ENCODE assay signal across 9 cellular contexts in genomic region chr7:108146070-108146842, GRCh38. TPM values are rescaled to one million over a fixed set of nuclear protein-coding genes. Genes with fewer than 3 reads are reported as not detected.
DNase-seq lines count a peak whose midpoint lies in the region; ATAC-seq and TF ChIP-seq lines count a peak whose summit lies in the region.
"Had no signal": no experiment of that assay in that cellular context is flagged by ENCODE, and none has a peak within 500 bp of the region (broad histone marks: within the 10 kb centered on the region; RNA-seq: fewer than 3 reads in every experiment).

No MANE protein-coding gene starts in this region.

- TF ChIP-seq POLR2A in adrenal gland (IDR thresholded peaks at IDR 0.05) (no peak), heart left ventricle (IDR thresholded peaks at IDR 0.05) (no peak)

- H3K36me3 ChIP-seq in HUES64 (ENCODE audit: insufficient read depth, low read length) (no peaks in the 10 kb centered on the region), PC-3 (ENCODE audit: low read depth, low read length) (no peaks in the 10 kb centered on the region), adrenal gland (replicated peaks in 1 of 2) (no peaks in the 10 kb centered on the region), heart left ventricle (no peaks in the 10 kb centered on the region), trophoblast cell (ENCODE audit: control insufficient read depth in 1 of 2, insufficient read depth in 2 of 2, low read length in 2 of 2) (no peaks in the 10 kb centered on the region)

- BruUV-seq in PC-3 (replicated peaks; lab: Mats Ljungman, UMichigan), result no TSS peak

- H3K27me3 ChIP-seq in HUES64 (ENCODE audit: insufficient read depth, low read length) (no peaks in the 10 kb centered on the region), PC-3 (ENCODE audit: low read length) (peaks cover 22% of the 10 kb centered on the region), adrenal gland (no peaks in the 10 kb centered on the region), heart left ventricle (peaks cover 0 to 5% (median 0%) of the 10 kb centered on the region in 9 donors), trophoblast cell (ENCODE audit: insufficient read depth, low read length) (no peaks in the 10 kb centered on the region)

- no peak overlapping the region for H3K27ac ChIP-seq in HUES64 (ENCODE audit: low read depth, low read length)
- H3K27ac ChIP-seq in PC-3 (ENCODE audit: low read length), result no peak overlapping the region
- no peak overlapping the region for H3K27ac ChIP-seq in adrenal gland
- no peak overlapping the region for H3K27ac ChIP-seq in heart left ventricle
- no peak overlapping the region for H3K27ac ChIP-seq in trophoblast cell (ENCODE audit: low read depth, low read length)
- H3K27ac ChIP-seq: skin epidermis had no signal

- H4K20me1 ChIP-seq in PC-3 (ENCODE audit: low read length), result no peaks in the 10 kb centered on the region

- H3K79me1 ChIP-seq in trophoblast cell (ENCODE audit: low read length), result no peaks in the 10 kb centered on the region

- H3K23ac ChIP-seq in trophoblast cell (ENCODE audit: low read length), result no peak overlapping the region

- POLR2A ChIA-PET in PC-3 (lab: Charles Lee; ENCODE audit: unreplicated experiment), result no interaction called here

- H3K4ac ChIP-seq in trophoblast cell (ENCODE audit: low read depth, low read length), result no peak overlapping the region

- H2AK5ac ChIP-seq in trophoblast cell (ENCODE audit: low read length), result no peak overlapping the region

- peak; percentile 88 for TF ChIP-seq CTCF in PC-3 (conservative IDR thresholded peaks at IDR 0.05; ENCODE audit: low read depth, low read length)
- TF ChIP-seq CTCF in adrenal gland (IDR thresholded peaks at IDR 0.05), result peak; percentile 68 to 89 (median 80)
- TF ChIP-seq CTCF in heart left ventricle (IDR thresholded peaks at IDR 0.05), result peak; percentile 79 to 97 (median 94)

- H2BK12ac ChIP-seq in trophoblast cell (ENCODE audit: low read length), result no peak overlapping the region

- peak overlapping the region; percentile 70 for H3K4me2 ChIP-seq in PC-3 (ENCODE audit: low read length)
- H3K4me2 ChIP-seq in trophoblast cell (ENCODE audit: low read length), result peak overlapping the region; percentile 27

- whole genome bisulfite sequencing in HUES64, result 24% methylated on average over 11 of the region's 12 CpGs
- WGBS in adrenal gland, 4 donors, result 33 to 39% (median 37%) methylated on average over 12 of the region's 12 CpGs
- 13 to 19% (median 15%) methylated on average over 11 to 12 of the region's 12 CpGs for WGBS in heart left ventricle, 4 donors
- WGBS in trophoblast cell (ENCODE audit: extremely low coverage, insufficient coverage, insufficient read length), result no CpG with 5 or more reads among the region's 12 CpGs

- H3K9me2 ChIP-seq in PC-3 (replicated peaks; ENCODE audit: low read length), result no peaks in the 10 kb centered on the region

- H3F3A ChIP-seq in PC-3 (ENCODE audit: low read length, unreplicated experiment), result no peaks in the 10 kb centered on the region

- H3K4me3 ChIP-seq in HUES64 (ENCODE audit: low read length) (peak overlapping the region; percentile 59), PC-3 (ENCODE audit: low read length) (peak overlapping the region; percentile 51), adrenal gland (no peak overlapping the region), heart left ventricle (peak overlapping the region in 8 of 12 donors; percentile 3 to 43 (median 28)), trophoblast cell (ENCODE audit: low read depth, low read length) (no peak overlapping the region)

- H3K79me2 ChIP-seq in PC-3 (ENCODE audit: low read length) (no peaks in the 10 kb centered on the region), trophoblast cell (ENCODE audit: control insufficient read depth, insufficient read depth, low read length, poor library complexity) (no peaks in the 10 kb centered on the region)

- intact Hi-C loops in PC-3 (cut with micrococcal nuclease) (loop anchor here (1.0 to 5.0 kb wide), 8 partner anchors 32 to 401 kb away; partner anchors contain the start of gene CBLL1), adrenal gland (cut with DNase I) (loop anchor here in 1 of 2 donors (10.0 kb wide), 1 partner anchor 151 kb away; no protein-coding TSS in a partner anchor), heart left ventricle (cut with DNase I) (loop anchor here (2.0 to 10.0 kb wide), 15 partner anchors 34 to 404 kb away; partner anchors contain the start of genes LAMB1 (in 7 of the 10) and CBLL1 (in 3 of the 10))

- no peak overlapping the region for H2BK5ac ChIP-seq in trophoblast cell (ENCODE audit: low read depth, low read length, poor library complexity)

- H4K12ac ChIP-seq in trophoblast cell (ENCODE audit: low read depth, low read length), result no peak overlapping the region

- CTCF ChIA-PET in PC-3 (lab: Charles Lee), result interaction anchor here (0.5 to 1.6 kb wide), 12 partner anchors 26 to 682 kb away, joined by 3 to 10 read pairs (median 4); partner anchors contain the start of genes COG5 and DUS4L

- H3K9ac ChIP-seq in HUES64 (ENCODE audit: low read depth, low read length) (peak overlapping the region; percentile 30; the same call in 1 of the 2 replicates), PC-3 (ENCODE audit: low read length) (no peak overlapping the region), trophoblast cell (ENCODE audit: low read length) (no peak overlapping the region)

- H2BK120ac ChIP-seq in trophoblast cell (ENCODE audit: insufficient read depth, low read length, poor library complexity), result no peak overlapping the region

- H3K4me1 ChIP-seq in HUES64 (ENCODE audit: insufficient read depth, low read length) (no peaks in the 10 kb centered on the region), PC-3 (ENCODE audit: insufficient read depth, low read length) (no peaks in the 10 kb centered on the region), adrenal gland (replicated peaks in 1 of 2) (no peaks in the 10 kb centered on the region), heart left ventricle (peaks cover 0 to 6% (median 0%) of the 10 kb centered on the region in 12 donors), trophoblast cell (ENCODE audit: control insufficient read depth in 1 of 2, insufficient read depth in 2 of 2, low read length in 2 of 2) (no peaks in the 10 kb centered on the region)

- H3K9me3 ChIP-seq in HUES64 (ENCODE audit: insufficient read depth, low read depth, low read length), result no peaks in the 10 kb centered on the region
- no peaks in the 10 kb centered on the region for H3K9me3 ChIP-seq in PC-3 (ENCODE audit: low read length)
- H3K9me3 ChIP-seq in adrenal gland (replicated peaks in 1 of 3), result no peaks in the 10 kb centered on the region
- H3K9me3 ChIP-seq in heart left ventricle, result no peaks in the 10 kb centered on the region
- H3K9me3 ChIP-seq in trophoblast cell (ENCODE audit: insufficient read depth, low read depth, low read length), result no peaks in the 10 kb centered on the region

- H2AFZ ChIP-seq in PC-3 (ENCODE audit: low read length), result peak overlapping the region; percentile 66
- peak overlapping the region; percentile 55 for H2AFZ ChIP-seq in trophoblast cell (ENCODE audit: insufficient read depth, low read length, poor library complexity)

- H4K8ac ChIP-seq in trophoblast cell (ENCODE audit: low read depth, low read length), result no peak overlapping the region

- no peak overlapping the region for H3K18ac ChIP-seq in trophoblast cell (ENCODE audit: low read length)

- peak; percentile 83 for ATAC-seq in PC-3
- peak; percentile 67 to 91 (median 88) for ATAC-seq in heart left ventricle
- ATAC-seq in GM18868 (IDR thresholded peaks at IDR 0.05; ENCODE audit: unreplicated experiment), result no peak

- peak; percentile 47 for DNase-seq in NCI-H1436 (lab: John Stamatoyannopoulos, UW)
- no peak for DNase-seq in NCI-H1436 treated with DMSO at 0.1 percent for 48 hours (lab: John Stamatoyannopoulos, UW)
- DNase-seq in PC-3, result peak; percentile 84
- peak; percentile 49 to 79 (median 60) for DNase-seq in adrenal gland
- peak in 4 of 5 donors; percentile 53 to 60 (median 56) for DNase-seq in heart left ventricle
- peak; percentile 62 to 92 for DNase-seq in trophoblast cell

- no peak overlapping the region for H3K14ac ChIP-seq in trophoblast cell (ENCODE audit: low read length)

- H4K91ac ChIP-seq in trophoblast cell (ENCODE audit: low read depth, low read length), result no peak overlapping the region

RNA-seq across cellular contexts. Expression of gene LAMB4, which starts 16.1 kb away (rescaled TPM):
- polyA plus RNA-seq in HUES64 (2013, experiment 1 of 2), result not detected
- not detected for polyA plus RNA-seq in HUES64 (2013, experiment 2 of 2)
- 0.04 TPM in 1 of 2 replicates, not detected in the other for total RNA-seq in PC-3 (2014; rRNA removed)
- total RNA-seq in adrenal gland, result 1 to 10 TPM in 1 of 8 donors, under 1 TPM in 3, not detected in 4; 0.12 to 1.0 (median 0.24) TPM
- polyA plus RNA-seq in adrenal gland, result under 1 TPM in 2 of 3 donors, not detected in 1; 0.16 to 0.40 TPM
- under 1 TPM in 5 of 9 donors, not detected in 4; 0.20 to 0.31 (median 0.26) TPM for total RNA-seq in heart left ventricle
- polyA plus RNA-seq in heart left ventricle, result under 1 TPM; 0.19 to 0.29 TPM
- 0.56 and 0.85 TPM in 2 replicates for polyA plus RNA-seq in trophoblast cell (2013)

Comparison
In these comparisons a context has a peak if more than half of its experiments do, and no peak if none do; other contexts are left out.
1. H3K4me3 ChIP-seq: peak in HUES64 (single experiment), PC-3 (single experiment) and heart left ventricle (8 of 12); none in adrenal gland (0 of 4) and trophoblast cell (single experiment).
2. Peak in every context shown above with its lines, with median percentiles within 50 percentile points of each other: CTCF ChIP-seq.